Comparison of ENCODE assay signal across 21 cellular contexts in the genomic region with DNA sequence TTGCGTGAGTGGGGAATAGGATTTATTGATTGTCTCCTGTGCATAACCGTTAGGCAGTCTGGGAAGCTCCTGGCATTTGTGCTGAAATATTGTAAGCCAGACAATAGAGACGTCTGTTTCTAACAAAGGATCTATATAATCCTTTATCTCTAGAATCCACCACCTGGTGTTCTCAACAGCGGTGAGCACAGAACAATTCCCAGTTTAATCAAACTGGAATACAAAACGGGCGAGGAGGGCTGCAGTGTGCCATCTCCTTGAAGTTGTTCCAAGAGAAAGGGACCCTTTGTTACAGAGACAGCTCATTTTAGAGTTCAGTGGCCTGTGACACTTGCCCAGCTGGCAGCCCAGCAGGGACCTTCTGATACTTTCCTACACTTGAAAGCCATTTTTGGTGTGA.
DNase-seq lines count a peak whose midpoint lies in the region; ATAC-seq, FAIRE-seq and TF ChIP-seq lines count a peak whose summit lies in the region.
"Had no signal": no experiment of that assay in that cellular context is flagged by ENCODE, and none has a peak within 500 bp of the region (broad histone marks: within the 10 kb centered on the region; RNA-seq: fewer than 3 reads in every experiment).

No MANE protein-coding gene starts in this region.

- in situ Hi-C loops in K562 (cut with MboI): no loop called here

- no peaks in the 10 kb centered on the region for H3K9me3 ChIP-seq in K562 (replicated peaks; ENCODE audit: control insufficient read depth, insufficient read depth, low read depth, low read length)
- H3K9me3 ChIP-seq: BLaER1 treated with 17β-estradiol and CSF1 and Interleukin-3, amounts not matched to agents 10 nM and 100 nM; esophagus squamous epithelium; lower lobe of right lung; uterus had no signal

- H2AFZ ChIP-seq in K562 (ENCODE audit: low read depth, low read length): peak overlapping the region; percentile 16; the same call in 1 of the 2 replicates

- H4K20me1 ChIP-seq in K562 (replicated peaks; ENCODE audit: control insufficient read depth, insufficient read depth, low read length): no peaks in the 10 kb centered on the region
- H4K20me1 ChIP-seq: BLaER1 treated with 17β-estradiol and CSF1 and Interleukin-3, amounts not matched to agents 10 nM and 100 nM had no signal

- no TSS peak for BruUV-seq in K562 (replicated peaks; lab: Mats Ljungman, UMichigan)

- H3K9me3 Mint-ChIP-seq in progenitor cell of endocrine pancreas (ENCODE audit: low read depth): peaks cover 9% of the 10 kb centered on the region
- H3K9me3 Mint-ChIP-seq: activated B cell treated with CpG ODN at 0.5 μM for 24 hours had no signal

- TF ChIP-seq POLR2A in K562 (conservative IDR thresholded peaks at IDR 0.05): no peak

- CTCF ChIA-PET in K562 (lab: Yijun Ruan, JAX; ENCODE audit: low intra/inter-chr PET ratio): no interaction called here

- no peak for TF ChIP-seq RAD21 in K562 (CRISPR knock-in tag; conservative IDR thresholded peaks at IDR 0.05 in 1 of 2, IDR thresholded peaks at IDR 0.05 in 1 of 2)

- no peak overlapping the region for H3K9ac ChIP-seq in K562 (ENCODE audit: insufficient read depth in 1 of 2, low read depth in 2 of 2, low read length in 2 of 2)
- H3K9ac ChIP-seq: BLaER1 treated with 17β-estradiol and CSF1 and Interleukin-3, amounts not matched to agents 10 nM and 100 nM had no signal

- ATAC-seq in K562 (no peak), GM18907 (IDR thresholded peaks at IDR 0.05; ENCODE audit: unreplicated experiment) (no peak), GM19467 (IDR thresholded peaks at IDR 0.05; ENCODE audit: unreplicated experiment) (no peak)
- ATAC-seq: lower lobe of right lung, T-helper 17 cell had no signal

- TF ChIP-seq CTCF in K562 (IDR thresholded peaks at IDR 0.05 in 2 of 3, conservative IDR thresholded peaks at IDR 0.05 in 1 of 3; ENCODE audit: insufficient read depth in 2 of 3, low read depth in 1 of 3, low read length in 3 of 3) (no peak), progenitor cell of endocrine pancreas (IDR thresholded peaks at IDR 0.05; ENCODE audit: unreplicated experiment) (no peak)

- no peak overlapping the region for H3K27ac ChIP-seq in K562 (ENCODE audit: extremely low read depth, low read depth, low read length)
- H3K27ac ChIP-seq: BLaER1 treated with 17β-estradiol and CSF1 and Interleukin-3, amounts not matched to agents 10 nM and 100 nM; esophagus squamous epithelium; lower lobe of right lung; uterus had no signal

- H3K27me3 ChIP-seq in K562 (ENCODE audit: control insufficient read depth in 2 of 2, insufficient read depth in 2 of 2, low read length in 2 of 2): no peaks in the 10 kb centered on the region
- H3K27me3 ChIP-seq: BLaER1 treated with 17β-estradiol and CSF1 and Interleukin-3, amounts not matched to agents 10 nM and 100 nM; esophagus squamous epithelium; uterus had no signal

- 3% methylated on average over 6 of the region's 6 CpGs for WGBS in K562 (ENCODE audit: insufficient coverage, low coverage, missing lambda C conversion rate)

- H3K36me3 ChIP-seq in K562 (ENCODE audit: control insufficient read depth, insufficient read depth, low read length): no peaks in the 10 kb centered on the region
- H3K36me3 ChIP-seq: BLaER1 treated with 17β-estradiol and CSF1 and Interleukin-3, amounts not matched to agents 10 nM and 100 nM; esophagus squamous epithelium; lower lobe of right lung; uterus had no signal

- no peak overlapping the region for H3K4me2 ChIP-seq in K562 (ENCODE audit: insufficient read depth, low read length)
- H3K4me2 ChIP-seq: BLaER1 treated with 17β-estradiol and CSF1 and Interleukin-3, amounts not matched to agents 10 nM and 100 nM had no signal

- no peaks in the 10 kb centered on the region for H3K9me1 ChIP-seq in K562 (ENCODE audit: control insufficient read depth, insufficient read depth, low read length)

- no peaks in the 10 kb centered on the region for H3K27me3 Mint-ChIP-seq in progenitor cell of endocrine pancreas
- H3K27me3 Mint-ChIP-seq: activated naive CD8-positive, alpha-beta T cell treated with anti-CD3 and anti-CD28 coated beads, Interleukin-2, amount 10 ng/mL, durations not matched to agents 7 days and 5 days; T-helper 17 cell had no signal

- peak overlapping the region; percentile 65 for H3K27ac Mint-ChIP-seq in progenitor cell of endocrine pancreas
- H3K27ac Mint-ChIP-seq: activated B cell treated with CpG ODN at 0.5 μM for 24 hours; activated naive CD8-positive, alpha-beta T cell treated with anti-CD3 and anti-CD28 coated beads, Interleukin-2, amount 10 ng/mL, durations not matched to agents 7 days and 5 days; T-helper 17 cell had no signal

- POLR2A ChIA-PET in K562 (lab: Yijun Ruan, JAX): no interaction called here

- peaks cover 28% of the 10 kb centered on the region for H3K4me1 Mint-ChIP-seq in progenitor cell of endocrine pancreas (ENCODE audit: low read depth)
- H3K4me1 Mint-ChIP-seq: activated B cell treated with CpG ODN at 0.5 μM for 24 hours had no signal

- H3K4me3 ChIP-seq in K562: no peak overlapping the region
- H3K4me3 ChIP-seq: BLaER1 treated with 17β-estradiol and CSF1 and Interleukin-3, amounts not matched to agents 10 nM and 100 nM; esophagus squamous epithelium; lower lobe of right lung; uterus had no signal

- FAIRE-seq in K562 (lab: Jason Lieb, UNC): no peak
- FAIRE-seq: A204.1, H54 had no signal

- intact Hi-C loops in K562 (cut with micrococcal nuclease): no loop called here

- no peaks in the 10 kb centered on the region for H3K79me2 ChIP-seq in K562 (ENCODE audit: control insufficient read depth, insufficient read depth, low read length)

- no peaks in the 10 kb centered on the region; a peak in 1 of 5 replicates for H3K4me1 ChIP-seq in K562 (replicated peaks in 1 of 2; ENCODE audit: control insufficient read depth in 2 of 2, insufficient read depth in 2 of 2, low read length in 2 of 2)
- H3K4me1 ChIP-seq: lower lobe of right lung, uterus had no signal

- no peak for TF ChIP-seq EP300 in K562 (IDR thresholded peaks at IDR 0.05; ENCODE audit: low read length)

- DNase-seq in NCI-H2196 (lab: John Stamatoyannopoulos, UW; ENCODE audit: unreplicated experiment) (peak; percentile 13), NCI-H2196 treated with DMSO at 0.1 percent for 48 hours (lab: John Stamatoyannopoulos, UW; ENCODE audit: unreplicated experiment) (no peak), NCI-H2227 treated with DMSO at 0.1 percent for 48 hours (lab: John Stamatoyannopoulos, UW) (peak; percentile 87), K562 (ENCODE audit: extremely low read depth in 1 of 4, low spot score in 3 of 4) (no peak), progenitor cell of endocrine pancreas (ENCODE audit: low spot score, unreplicated experiment) (no peak)
- no peak for DNase-seq in stimulated activated CD4-positive, alpha-beta T cell treated with anti-CD3 and anti-CD28 coated beads, Interleukin-4, amount 100 ng/mL, for 24 hours
- DNase-seq: activated B cell treated with CpG ODN at 0.5 μM for 24 hours; activated naive CD8-positive, alpha-beta T cell treated with anti-CD3 and anti-CD28 coated beads, Interleukin-2, amount 10 ng/mL, durations not matched to agents 7 days and 5 days; esophagus squamous epithelium; lower lobe of right lung; NCI-H1436 treated with DMSO at 0.1 percent for 48 hours; Right ventricle myocardium superior; stimulated activated CD4-positive, alpha-beta T cell treated with anti-CD3 and anti-CD28 coated beads, Interleukin-15, amount 100 ng/mL, for 24 hours; T-helper 17 cell; uterus had no signal

- H3K4me3 Mint-ChIP-seq in progenitor cell of endocrine pancreas (ENCODE audit: low read depth): no peak overlapping the region
- H3K4me3 Mint-ChIP-seq: activated B cell treated with CpG ODN at 0.5 μM for 24 hours; activated naive CD8-positive, alpha-beta T cell treated with anti-CD3 and anti-CD28 coated beads, Interleukin-2, amount 10 ng/mL, durations not matched to agents 7 days and 5 days; nephron; T-helper 17 cell had no signal

- H3K36me3 Mint-ChIP-seq in progenitor cell of endocrine pancreas (ENCODE audit: insufficient read depth): peaks cover 2% of the 10 kb centered on the region

TF ChIP-seq in K562, 482 proteins besides CTCF, POLR2A, EP300 and RAD21:
- no peak for TF ChIP-seq ZNF174 (CRISPR knock-in tag; IDR thresholded peaks at IDR 0.05)
- TF ChIP-seq ZNF551 (CRISPR knock-in tag; IDR thresholded peaks at IDR 0.05): no peak
- TF ChIP-seq TAF9B (IDR thresholded peaks at IDR 0.05; ENCODE audit: partially characterized antibody): no peak
- TF ChIP-seq ZNF24 (IDR thresholded peaks at IDR 0.05): no peak
- TF ChIP-seq BACH1 (tag; IDR thresholded peaks at IDR 0.05): no peak
- no peak for TF ChIP-seq ZNF140 (CRISPR knock-in tag; IDR thresholded peaks at IDR 0.05)
- no peak for TF ChIP-seq CHD2 (IDR thresholded peaks at IDR 0.05; ENCODE audit: low read depth, low read length)
- TF ChIP-seq L3MBTL2 (IDR thresholded peaks at IDR 0.05): no peak
- no peak for TF ChIP-seq PTRF (tag; IDR thresholded peaks at IDR 0.05)
TF ChIP-seq in K562: peak in this region for 0.

Comparison
In these comparisons a context has a peak if more than half of its experiments do, and no peak if none do; other contexts are left out.
1. DNase-seq: peak in NCI-H2196 (single experiment) and NCI-H2227 treated with DMSO at 0.1 percent for 48 hours (single experiment); none in NCI-H2196 treated with DMSO at 0.1 percent for 48 hours (single experiment), K562 (0 of 4), progenitor cell of endocrine pancreas (single experiment) and stimulated activated CD4-positive, alpha-beta T cell treated with anti-CD3 and anti-CD28 coated beads, Interleukin-4, amount 100 ng/mL, for 24 hours (single experiment).